In genomic region chr17:74972107-74972972, GRCh38 we compare ENCODE assay signal across 8 cellular contexts. TPM values are rescaled to one million over a fixed set of nuclear protein-coding genes. Genes with fewer than 3 reads are reported as not detected.
DNase-seq lines count a peak whose midpoint lies in the region; ATAC-seq, FAIRE-seq and TF ChIP-seq lines count a peak whose summit lies in the region.

Gene HID1 (minus strand): TSS chr17:74972759. CDS start chr17:74972656, 103 bp downstream.

- H3K9me3 ChIP-seq in MG63 = no peaks in the 10 kb centered on the region
- H3K9me3 ChIP-seq in mammary epithelial cell (replicated peaks; ENCODE audit: insufficient read depth, low read length) = no peaks in the 10 kb centered on the region
- no peaks in the 10 kb centered on the region for H3K9me3 ChIP-seq in keratinocyte (ENCODE audit: control insufficient read depth, low read depth, low read length)

- TF ChIP-seq CTCF in activated B cell treated with CpG ODN at 0.5 μM for 24 hours (IDR thresholded peaks at IDR 0.05) = no peak
- no peak for TF ChIP-seq CTCF in mammary epithelial cell (conservative IDR thresholded peaks at IDR 0.05 in 1 of 2, IDR thresholded peaks at IDR 0.05 in 1 of 2; ENCODE audit: extremely low read depth in 1 of 2, insufficient read depth in 1 of 2, low read depth in 1 of 2, low read length in 2 of 2)
- TF ChIP-seq CTCF in keratinocyte (optimal IDR thresholded peaks at IDR 0.05 in 1 of 3, IDR thresholded peaks at IDR 0.05 in 1 of 3, conservative IDR thresholded peaks at IDR 0.05 in 1 of 3; ENCODE audit: extremely low read depth in 1 of 3, insufficient read depth in 2 of 3, low read length in 3 of 3) = no peak

- ATAC-seq in activated B cell treated with CpG ODN at 0.5 μM for 24 hours (ENCODE audit: low read depth) = peak; percentile 92

- DNase-seq in COLO829 (ENCODE audit: low spot score) (peak; percentile 32), MG63 (no peak), activated B cell treated with CpG ODN at 0.5 μM for 24 hours (peak; percentile 69), mammary epithelial cell (no peak), keratinocyte (ENCODE audit: low read depth, low spot score) (no peak), NCI-H1694 treated with DMSO at 0.1 percent for 48 hours (lab: John Stamatoyannopoulos, UW) (no peak), NCI-H446 treated with DMSO at 0.1 percent for 48 hours (lab: John Stamatoyannopoulos, UW) (no peak)
- DNase-seq in stimulated activated CD4-positive, alpha-beta T cell treated with anti-CD3 and anti-CD28 coated beads, Interleukin-12 subunit alpha, Interleukin-12 subunit beta, amount 100 ng/mL, for 24 hours (ENCODE audit: low read depth in 2 of 2) = peak; percentile 59 to 65

- no peaks in the 10 kb centered on the region for H3K9me3 Mint-ChIP-seq in activated B cell treated with CpG ODN at 0.5 μM for 24 hours

- H2AFZ ChIP-seq in mammary epithelial cell (ENCODE audit: low read depth, low read length) (peak within 1 kb of the TSS; percentile 46), keratinocyte (ENCODE audit: control insufficient read depth, low read length) (no peak within 1 kb of the TSS)

- H3K27me3 Mint-ChIP-seq in activated B cell treated with CpG ODN at 0.5 μM for 24 hours = peaks cover 19% of the 10 kb centered on the region

- POLR2A ChIA-PET in activated B cell treated with CpG ODN at 0.5 μM for 24 hours (lab: Charles Lee) = interaction anchor here (0.6 to 3.8 kb wide), 8 partner anchors 11 to 291 kb away, joined by 3 to 24 read pairs (median 4); partner anchors contain the start of genes ARMC7, CDR2L and MRPL58

- 16% methylated on average over 11 of the region's 95 CpGs for WGBS in mammary epithelial cell (ENCODE audit: low coverage, missing lambda C conversion rate)

- CTCF ChIA-PET in activated B cell treated with CpG ODN at 0.5 μM for 24 hours (lab: Charles Lee) = interaction anchor here (0.7 to 5.1 kb wide), 3 partner anchors 11 to 16 kb away, joined by 3 to 37 read pairs (median 10); no protein-coding TSS in a partner anchor
- CTCF ChIA-PET in mammary epithelial cell (lab: Charles Lee; ENCODE audit: low non-redundant PET) = no interaction called here

- H3K36me3 ChIP-seq in MG63 (no peaks in the 10 kb centered on the region), mammary epithelial cell (ENCODE audit: insufficient read depth, low read length) (no peaks in the 10 kb centered on the region), keratinocyte (ENCODE audit: control insufficient read depth in 2 of 2, extremely low read depth in 1 of 2, insufficient read depth in 2 of 2, low read length in 2 of 2) (no peaks in the 10 kb centered on the region)

- in situ Hi-C loops in mammary epithelial cell (cut with MboI; ENCODE audit: low sequenced_read_pairs in 2 of 2) = no loop called here

- H3K4me3 ChIP-seq in MG63 (peak within 1 kb of the TSS; percentile 23; the same call in 1 of the 2 replicates), mammary epithelial cell (replicated peaks in 1 of 3; ENCODE audit: insufficient read depth in 1 of 3, low read depth in 2 of 3, low read length in 3 of 3) (peak within 1 kb of the TSS; percentile 42 to 62 (median 50)), keratinocyte (ENCODE audit: control insufficient read depth in 2 of 3, extremely low read depth in 1 of 3, insufficient read depth in 2 of 3, low read depth in 1 of 3, low read length in 3 of 3) (peak within 1 kb of the TSS; percentile 27 to 43 (median 32))

- peak within 1 kb of the TSS; percentile 76 for H3K4me3 Mint-ChIP-seq in activated B cell treated with CpG ODN at 0.5 μM for 24 hours

- FAIRE-seq in keratinocyte (lab: Jason Lieb, UNC) = no peak

- H3K27me3 ChIP-seq in MG63 (peaks cover 19% of the 10 kb centered on the region), mammary epithelial cell (ENCODE audit: insufficient read depth, low read length) (no peaks in the 10 kb centered on the region), keratinocyte (ENCODE audit: control insufficient read depth, extremely low read depth, insufficient read depth, low read length) (peaks cover 36% of the 10 kb centered on the region)

- H3K36me3 Mint-ChIP-seq in activated B cell treated with CpG ODN at 0.5 μM for 24 hours (ENCODE audit: low read depth) = no peaks in the 10 kb centered on the region

- H3K79me2 ChIP-seq in mammary epithelial cell (ENCODE audit: insufficient read depth, low read length) (no peaks in the 10 kb centered on the region), keratinocyte (ENCODE audit: control insufficient read depth, insufficient read depth, low read length) (no peaks in the 10 kb centered on the region)

- no peaks in the 10 kb centered on the region for H4K20me1 ChIP-seq in mammary epithelial cell (ENCODE audit: insufficient read depth, low read length)
- no peaks in the 10 kb centered on the region for H4K20me1 ChIP-seq in keratinocyte (ENCODE audit: control insufficient read depth, extremely low read depth, insufficient read depth, low read length)

- H3K9ac ChIP-seq in mammary epithelial cell (ENCODE audit: insufficient read depth, low read length) = no peak within 1 kb of the TSS
- H3K9ac ChIP-seq in keratinocyte (ENCODE audit: control insufficient read depth, extremely low read depth, insufficient read depth, low read length) = peak within 1 kb of the TSS; percentile 22

- intact Hi-C loops in activated B cell treated with CpG ODN at 0.5 μM for 24 hours (cut with micrococcal nuclease) (loop anchor here (1.0 to 5.0 kb wide), 2 partner anchors 15 to 210 kb away; partner anchors contain the start of genes CDR2L and SUMO2), mammary epithelial cell (cut with micrococcal nuclease) (no loop called here)

- no peaks in the 10 kb centered on the region for H3K9me1 ChIP-seq in keratinocyte (ENCODE audit: control insufficient read depth, extremely low read depth, insufficient read depth, low read length)

- no TSS peak for BruUV-seq in mammary epithelial cell (replicated peaks; lab: Mats Ljungman, UMichigan)

- peak within 1 kb of the TSS; percentile 2 for H3K27ac Mint-ChIP-seq in activated B cell treated with CpG ODN at 0.5 μM for 24 hours

- dilution Hi-C loops in mammary epithelial cell (cut with HindIII; ENCODE audit: low sequenced_read_pairs) (no loop called here), keratinocyte (cut with MboI; ENCODE audit: extremely low pct_ligation_motif_present, low sequenced_read_pairs) (no loop called here)

- H3K4me2 ChIP-seq in mammary epithelial cell (ENCODE audit: insufficient read depth, low read depth, low read length) (peak within 1 kb of the TSS; percentile 99), keratinocyte (ENCODE audit: control insufficient read depth, extremely low read depth, insufficient read depth, low read depth, low read length) (peak within 1 kb of the TSS; percentile 32)

- peaks cover 6% of the 10 kb centered on the region for H3K4me1 Mint-ChIP-seq in activated B cell treated with CpG ODN at 0.5 μM for 24 hours

- H3K4me1 ChIP-seq in mammary epithelial cell (ENCODE audit: insufficient read depth, low read length) (peaks cover 12% of the 10 kb centered on the region), keratinocyte (ENCODE audit: control insufficient read depth, extremely low read depth, insufficient read depth, low read length) (peaks cover 10% of the 10 kb centered on the region)

- H3K27ac ChIP-seq in mammary epithelial cell (ENCODE audit: insufficient read depth, low read depth, low read length) = no peak within 1 kb of the TSS
- no peak within 1 kb of the TSS for H3K27ac ChIP-seq in keratinocyte (ENCODE audit: control insufficient read depth, insufficient read depth, low read length)

RNA-seq across cellular contexts. Expression of gene HID1, which starts in this region (rescaled TPM):
- total RNA-seq in MG63 (2014; rRNA removed; shearing (Covaris generic); ENCODE audit: low replicate concordance) = not detected in 2 replicates
- 1.5 and 2.1 TPM in 2 replicates for total RNA-seq in activated B cell treated with CpG ODN at 0.5 μM for 24 hours
- 1 to 10 TPM; 1.2 TPM for total RNA-seq in mammary epithelial cell
- 0.52 TPM for polyA plus RNA-seq in mammary epithelial cell
- polyA minus RNA-seq in mammary epithelial cell = 8.9 TPM
- 0.19 to 1.0 TPM (median 0.33 TPM) in 3 replicates for polyA plus RNA-seq in keratinocyte
- 2.1 TPM for polyA plus RNA-seq in keratinocyte (2011; ENCODE audit: low read depth)
- polyA plus RNA-seq in keratinocyte (2011; cell fraction: cytosol; rRNA removed) = 0.32 and 0.78 TPM in 2 replicates
- 0.93 and 0.98 TPM in 2 replicates for polyA plus RNA-seq in keratinocyte (2011; cell fraction: nucleus; rRNA removed)
- polyA plus RNA-seq in keratinocyte (2012; ENCODE audit: low replicate concordance) = 0.11 and 2.1 TPM in 2 replicates
- polyA minus RNA-seq in keratinocyte = 0.46 to 1.9 TPM (median 0.86 TPM) in 3 replicates
- not detected for polyA minus RNA-seq in keratinocyte (2011; cell fraction: cytosol; rRNA and poly(A)+ RNA removed)
- polyA minus RNA-seq in keratinocyte (2011; cell fraction: nucleus; rRNA and poly(A)+ RNA removed) = 0.74 and 1.1 TPM in 2 replicates

Comparison
In these comparisons a context has a peak if more than half of its experiments do, and no peak if none do; other contexts are left out.
1. DNase-seq: peak in COLO829 (single experiment), activated B cell treated with CpG ODN at 0.5 μM for 24 hours (single experiment) and stimulated activated CD4-positive, alpha-beta T cell treated with anti-CD3 and anti-CD28 coated beads, Interleukin-12 subunit alpha, Interleukin-12 subunit beta, amount 100 ng/mL, for 24 hours (2 of 2); none in MG63 (single experiment), mammary epithelial cell (single experiment), keratinocyte (single experiment), NCI-H1694 treated with DMSO at 0.1 percent for 48 hours (single experiment) and NCI-H446 treated with DMSO at 0.1 percent for 48 hours (single experiment).
2. Peak in every context shown above with its lines, with median percentiles within 50 percentile points of each other: H3K4me3 ChIP-seq.